Comparison of ENCODE assay signal across 5 cellular contexts in genomic region chr19:51975787-51976186, GRCh38. TPM values are rescaled to one million over a fixed set of nuclear protein-coding genes. Genes with fewer than 3 reads are reported as not detected.
A peak's percentile ranks its signal among the peaks of the same experiment; 100 is the strongest.
DNase-seq lines count a peak whose midpoint lies in the region; TF ChIP-seq lines count a peak whose summit lies in the region.
"Not testable (repeated sequence)": the region's sequence is repeated elsewhere in the genome, so short reads cannot be mapped to it uniquely, and the experiment has no call there.

No MANE protein-coding gene starts in this region.

- peak; percentile 25 for DNase-seq in SK-N-DZ (ENCODE audit: low spot score)
- DNase-seq in trophoblast cell = peak; percentile 56 to 84

- not testable (repeated sequence) for H4K8ac ChIP-seq in trophoblast cell (ENCODE audit: low read depth, low read length)

- H4K91ac ChIP-seq in trophoblast cell (ENCODE audit: low read depth, low read length) = not testable (repeated sequence)

- not testable (repeated sequence) for H3K23ac ChIP-seq in trophoblast cell (ENCODE audit: low read length)

- H3K79me1 ChIP-seq in trophoblast cell (ENCODE audit: low read length) = not testable (repeated sequence)

- not testable (repeated sequence) for H3K4ac ChIP-seq in trophoblast cell (ENCODE audit: low read depth, low read length)

- not testable (repeated sequence) for H3K14ac ChIP-seq in trophoblast cell (ENCODE audit: low read length)

- not testable (repeated sequence) for H2BK120ac ChIP-seq in trophoblast cell (ENCODE audit: insufficient read depth, low read length, poor library complexity)

- H2BK5ac ChIP-seq in trophoblast cell (ENCODE audit: low read depth, low read length, poor library complexity) = not testable (repeated sequence)

- not testable (repeated sequence) for TF ChIP-seq RAD21 in liver (IDR thresholded peaks at IDR 0.05)

- not testable (repeated sequence) for H3K4me1 ChIP-seq in liver (ENCODE audit: control insufficient read depth in 4 of 4, insufficient read depth in 4 of 4, low read length in 3 of 4); trophoblast cell (ENCODE audit: control insufficient read depth in 1 of 2, insufficient read depth in 2 of 2, low read length in 2 of 2); subcutaneous abdominal adipose tissue (ENCODE audit: control insufficient read depth in 5 of 5, insufficient read depth in 5 of 5, low read length in 5 of 5)

- H4K12ac ChIP-seq in trophoblast cell (ENCODE audit: low read depth, low read length) = not testable (repeated sequence)

- H2BK12ac ChIP-seq in trophoblast cell (ENCODE audit: low read length) = not testable (repeated sequence)

- H3K4me2 ChIP-seq in trophoblast cell (ENCODE audit: low read length) = not testable (repeated sequence)

- H3K27ac ChIP-seq in VCaP = peak overlapping the region; percentile 99
- not testable (repeated sequence) for H3K27ac ChIP-seq in liver (ENCODE audit: low read depth in 1 of 2, low read length in 2 of 2); trophoblast cell (ENCODE audit: low read depth, low read length); subcutaneous abdominal adipose tissue (ENCODE audit: low read depth, low read length)

- H2AFZ ChIP-seq in trophoblast cell (ENCODE audit: insufficient read depth, low read length, poor library complexity) = not testable (repeated sequence)

- H2AK5ac ChIP-seq in trophoblast cell (ENCODE audit: low read length) = not testable (repeated sequence)

- peaks cover 16 to 64% (median 57%) of the 10 kb centered on the region in 4 donors for H3K36me3 ChIP-seq in liver (ENCODE audit: control insufficient read depth in 4 of 4, insufficient read depth in 3 of 4, low read depth in 1 of 4, low read length in 3 of 4)
- H3K36me3 ChIP-seq in trophoblast cell (ENCODE audit: control insufficient read depth in 1 of 2, insufficient read depth in 2 of 2, low read length in 2 of 2) = peaks cover 20 to 36% of the 10 kb centered on the region in 2 experiments
- H3K36me3 ChIP-seq in subcutaneous abdominal adipose tissue (ENCODE audit: control insufficient read depth in 5 of 5, insufficient read depth in 5 of 5, low read length in 5 of 5) = peaks cover 36 to 60% (median 53%) of the 10 kb centered on the region in 5 donors

- H3K9ac ChIP-seq in liver (ENCODE audit: low read depth in 1 of 2, low read length in 2 of 2); trophoblast cell (ENCODE audit: low read length); subcutaneous abdominal adipose tissue (ENCODE audit: low read length in 5 of 5): not testable (repeated sequence)

- not testable (repeated sequence) for TF ChIP-seq CTCF in VCaP (conservative IDR thresholded peaks at IDR 0.05); liver (IDR thresholded peaks at IDR 0.05; ENCODE audit: low read depth, low read length, missing input control)

- not testable (repeated sequence) for H3K79me2 ChIP-seq in trophoblast cell (ENCODE audit: control insufficient read depth, insufficient read depth, low read length, poor library complexity)

- not testable (repeated sequence) for H3K18ac ChIP-seq in trophoblast cell (ENCODE audit: low read length)

- H3K27me3 ChIP-seq in liver (ENCODE audit: control insufficient read depth in 4 of 4, insufficient read depth in 4 of 4, low read length in 3 of 4); trophoblast cell (ENCODE audit: insufficient read depth, low read length); subcutaneous abdominal adipose tissue (ENCODE audit: control insufficient read depth in 5 of 5, insufficient read depth in 4 of 5, low read length in 5 of 5): not testable (repeated sequence)

- H3K9me3 ChIP-seq in liver (ENCODE audit: control insufficient read depth in 4 of 4, low read length in 3 of 4) = peaks cover 64 to 92% (median 70%) of the 10 kb centered on the region in 4 donors
- peaks cover 30% of the 10 kb centered on the region for H3K9me3 ChIP-seq in trophoblast cell (ENCODE audit: insufficient read depth, low read depth, low read length)
- H3K9me3 ChIP-seq in subcutaneous abdominal adipose tissue (ENCODE audit: control insufficient read depth in 5 of 5, low read length in 5 of 5) = peaks cover 53 to 100% (median 97%) of the 10 kb centered on the region in 5 donors

- peak overlapping the region in 2 of 3 donors; percentile 35 to 50 for H3K4me3 ChIP-seq in liver (ENCODE audit: low read depth in 1 of 3, low read length in 3 of 3)
- not testable (repeated sequence) for H3K4me3 ChIP-seq in trophoblast cell (ENCODE audit: low read depth, low read length)
- H3K4me3 ChIP-seq in subcutaneous abdominal adipose tissue (ENCODE audit: low read depth in 1 of 5, low read length in 5 of 5) = peak overlapping the region in 3 of 5 donors; percentile 44 to 53 (median 49)

- 97% methylated on average over 17 of the region's 17 CpGs for WGBS in liver
- WGBS in trophoblast cell (ENCODE audit: extremely low coverage, insufficient coverage, insufficient read length) = no CpG with 5 or more reads among the region's 17 CpGs

RNA-seq across cellular contexts. Expression of gene ZNF350, which starts 10.9 kb away (rescaled TPM):
- 2.4 and 6.7 TPM in 2 replicates for polyA plus RNA-seq in SK-N-DZ (2014; cell fraction: cytosol; rRNA removed)
- 2.7 and 6.4 TPM in 2 replicates for polyA plus RNA-seq in SK-N-DZ (2014; cell fraction: nucleus; rRNA removed)
- 1 to 10 TPM; 3.7 to 4.9 TPM for total RNA-seq in liver
- 1 to 10 TPM; 2.1 to 3.6 TPM for polyA plus RNA-seq in liver
- 5.1 and 5.2 TPM in 2 replicates for polyA plus RNA-seq in trophoblast cell (2013)

RNA-seq across cellular contexts. Expression of gene ZNF615, which starts 32.2 kb away (rescaled TPM):
- 1.5 and 2.1 TPM in 2 replicates for polyA plus RNA-seq in SK-N-DZ (2014; cell fraction: cytosol; rRNA removed)
- polyA plus RNA-seq in SK-N-DZ (2014; cell fraction: nucleus; rRNA removed) = 1.3 and 4.3 TPM in 2 replicates
- 1 to 10 TPM; 3.6 to 6.2 TPM for total RNA-seq in liver
- polyA plus RNA-seq in liver = 1 to 10 TPM; 1.7 to 2.1 TPM
- 5.6 and 5.7 TPM in 2 replicates for polyA plus RNA-seq in trophoblast cell (2013)

RNA-seq across cellular contexts. Expression of gene ZNF613, which starts 48.5 kb away (rescaled TPM):
- 2.6 and 3.8 TPM in 2 replicates for polyA plus RNA-seq in SK-N-DZ (2014; cell fraction: cytosol; rRNA removed)
- polyA plus RNA-seq in SK-N-DZ (2014; cell fraction: nucleus; rRNA removed) = 1.9 and 8.3 TPM in 2 replicates
- 1 to 10 TPM; 2.6 to 2.8 TPM for total RNA-seq in liver
- polyA plus RNA-seq in liver = 1 to 10 TPM; 1.1 to 1.3 TPM
- 3.6 and 3.8 TPM in 2 replicates for polyA plus RNA-seq in trophoblast cell (2013)

RNA-seq across cellular contexts. Expression of gene ZNF614, which starts 52.4 kb away (rescaled TPM):
- 5.3 and 6.3 TPM in 2 replicates for polyA plus RNA-seq in SK-N-DZ (2014; cell fraction: cytosol; rRNA removed)
- 3.8 and 5.0 TPM in 2 replicates for polyA plus RNA-seq in SK-N-DZ (2014; cell fraction: nucleus; rRNA removed)
- total RNA-seq in liver = 1 to 10 TPM; 2.2 to 4.7 TPM
- 1 to 10 TPM; 1.1 TPM for polyA plus RNA-seq in liver
- 13.1 and 13.4 TPM in 2 replicates for polyA plus RNA-seq in trophoblast cell (2013)
